In genomic region chr11:17353228-17354021, GRCh38 we compare ENCODE assay signal across 8 cellular contexts. TPM values are rescaled to one million over a fixed set of nuclear protein-coding genes. Genes with fewer than 3 reads are reported as not detected.
DNase-seq lines count a peak whose midpoint lies in the region; ATAC-seq, FAIRE-seq and TF ChIP-seq lines count a peak whose summit lies in the region.

No MANE protein-coding gene starts in this region.

- H3K36me3 ChIP-seq in kidney (ENCODE audit: control insufficient read depth in 1 of 2, insufficient read depth in 2 of 2, low read length in 2 of 2) = no peaks in the 10 kb centered on the region

- FAIRE-seq in kidney (lab: Jason Lieb, UNC) = no peak

- intact Hi-C loops in kidney (cut with DNase I) = no loop called here

- DNase-seq in DMS 273 treated with DMSO at 0.1 percent for 48 hours (lab: John Stamatoyannopoulos, UW) = peak; percentile 50
- DNase-seq in NCI-H226 = peak; percentile 73
- peak; percentile 46 for DNase-seq in activated CD4-positive, CD25-positive, alpha-beta regulatory T cell treated with anti-CD3 and anti-CD28 coated beads, Interleukin-2, amount 50 U/mL, for 72 hours
- DNase-seq in cerebellar cortex (ENCODE audit: low spot score) = peak; percentile 84
- peak; percentile 91 for DNase-seq in kidney
- DNase-seq in stimulated activated CD4-positive, alpha-beta T cell treated with anti-CD3 and anti-CD28 coated beads, Interleukin-12 subunit alpha, Interleukin-12 subunit beta, amount 100 ng/mL, for 4 hours = peak; percentile 58

- peak overlapping the region; percentile 34 to 52 for H3K9ac ChIP-seq in kidney (ENCODE audit: low read length in 2 of 2)

- peak; percentile 37 for ATAC-seq in HG02642 (IDR thresholded peaks at IDR 0.05; ENCODE audit: poor library complexity, unreplicated experiment)
- no peak for ATAC-seq in GM19397 (IDR thresholded peaks at IDR 0.05; ENCODE audit: unreplicated experiment)

- peak overlapping the region; percentile 75 to 81 for H3K4me3 ChIP-seq in kidney (ENCODE audit: low read length in 2 of 2)

- H3K4me1 ChIP-seq in kidney (ENCODE audit: control insufficient read depth in 1 of 2, insufficient read depth in 1 of 2, low read depth in 1 of 2, low read length in 2 of 2) = peaks cover 8 to 9% of the 10 kb centered on the region in 2 donors

- H3K27ac ChIP-seq in kidney (ENCODE audit: low read depth in 2 of 2, low read length in 2 of 2) = peak overlapping the region; percentile 52 to 76

- no peaks in the 10 kb centered on the region for H3K9me3 ChIP-seq in kidney (ENCODE audit: control insufficient read depth in 1 of 2, low read length in 2 of 2)

- no peak for TF ChIP-seq CTCF in kidney (IDR thresholded peaks at IDR 0.05; ENCODE audit: borderline replicate concordance, extremely low read depth, insufficient read depth)

RNA-seq across cellular contexts. Expression of gene NCR3LG1, which starts 1.8 kb away (rescaled TPM):
- total RNA-seq in kidney = 4.5 TPM
- polyA plus RNA-seq in kidney (ENCODE audit: insufficient read depth, low read depth, low replicate concordance) = 0.71 TPM

RNA-seq across cellular contexts. Expression of gene KCNJ11, which starts 35.0 kb away (rescaled TPM):
- total RNA-seq in kidney = 4.8 TPM
- polyA plus RNA-seq in kidney (ENCODE audit: insufficient read depth, low read depth, low replicate concordance) = 3.6 TPM
